In the genomic region with DNA sequence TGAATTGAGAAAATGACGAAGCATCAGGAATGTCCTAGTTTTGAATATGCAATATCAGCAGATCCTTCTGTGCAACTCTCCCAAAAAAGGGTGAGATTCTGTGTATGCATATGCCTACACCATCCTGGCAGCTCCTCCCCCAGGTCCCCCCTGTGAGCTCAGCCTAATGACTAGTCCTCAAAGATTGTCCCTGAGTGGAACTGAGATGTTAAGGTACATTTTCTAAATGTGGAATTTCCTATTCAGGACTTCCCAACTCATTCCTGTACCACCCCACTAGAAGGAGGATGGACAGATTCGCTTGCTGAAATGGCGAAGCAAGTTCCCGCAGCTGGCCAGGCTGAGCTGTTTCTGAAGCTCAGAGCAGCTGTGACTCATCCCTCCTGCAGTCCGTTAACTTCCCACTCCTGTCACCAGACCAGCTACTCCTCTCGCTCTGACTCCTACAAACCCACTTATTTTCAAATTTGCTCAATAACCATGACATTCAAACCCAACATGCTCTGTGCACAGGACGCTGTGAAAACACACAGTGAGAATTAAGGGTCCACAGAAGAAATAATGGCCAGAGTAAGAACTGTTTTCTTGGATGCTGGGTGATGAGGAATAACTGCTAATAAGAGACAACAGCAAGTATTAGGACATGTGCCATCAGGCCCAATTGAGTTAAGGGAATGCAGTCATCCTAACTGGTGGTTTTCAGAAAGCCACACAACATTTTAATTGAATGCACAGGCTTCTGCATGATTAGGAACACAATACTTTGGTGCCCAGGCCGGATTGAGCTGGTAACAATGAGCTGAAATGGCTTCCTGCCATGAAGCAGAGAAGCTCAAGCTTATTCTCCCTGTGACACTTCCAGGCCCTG, we compare ENCODE assay signal across 8 cellular contexts. TPM values are rescaled to one million over a fixed set of nuclear protein-coding genes. Genes with fewer than 3 reads are reported as not detected.
DNase-seq lines count a peak whose midpoint lies in the region; ATAC-seq and TF ChIP-seq lines count a peak whose summit lies in the region.

No MANE protein-coding gene starts in this region.

- CTCF ChIA-PET in BJ (lab: Yijun Ruan, JAX): interaction anchor here (1.4 kb wide), 1 partner anchor 12 kb away, joined by 5 read pairs; no protein-coding TSS in a partner anchor

- no peaks in the 10 kb centered on the region for H3K79me2 ChIP-seq in MM.1S (ENCODE audit: low read length)

- no peak for TF ChIP-seq CTCF in BJ (IDR thresholded peaks at IDR 0.05; ENCODE audit: insufficient read depth, low read depth, low read length)
- no peak for TF ChIP-seq CTCF in esophagus squamous epithelium (IDR thresholded peaks at IDR 0.05)
- no peak for TF ChIP-seq CTCF in MM.1S (IDR thresholded peaks at IDR 0.05; ENCODE audit: low read length)

- POLR2A ChIA-PET in BJ (lab: Charles Lee): interaction anchor here (0.6 to 1.1 kb wide), 2 partner anchors 23 to 61 kb away, joined by 3 read pairs; no protein-coding TSS in a partner anchor

- TF ChIP-seq POLR2A in esophagus squamous epithelium (IDR thresholded peaks at IDR 0.05): peak in 1 of 4 donors; percentile 18

- H3K4me2 ChIP-seq in MM.1S (ENCODE audit: low read depth, low read length): no peak overlapping the region

- H2AFZ ChIP-seq in MM.1S (ENCODE audit: low read length): no peak overlapping the region

- ATAC-seq in GM19395 (IDR thresholded peaks at IDR 0.05; ENCODE audit: unreplicated experiment): peak; percentile 98
- ATAC-seq in HG03442 (IDR thresholded peaks at IDR 0.05; ENCODE audit: unreplicated experiment): peak; percentile 96

- intact Hi-C loops in esophagus squamous epithelium (cut with DNase I): no loop called here

- H3K27me3 ChIP-seq in BJ (ENCODE audit: control insufficient read depth, insufficient read depth, low read length) (peaks cover 1% of the 10 kb centered on the region; the same call in 1 of the 2 replicates), esophagus squamous epithelium (no peaks in the 10 kb centered on the region), MM.1S (replicated peaks; ENCODE audit: insufficient read depth, low read length) (no peaks in the 10 kb centered on the region)

- H3K36me3 ChIP-seq in BJ (ENCODE audit: control insufficient read depth, insufficient read depth, low read length): no peaks in the 10 kb centered on the region
- H3K36me3 ChIP-seq in esophagus squamous epithelium: no peaks in the 10 kb centered on the region
- no peaks in the 10 kb centered on the region for H3K36me3 ChIP-seq in MM.1S (replicated peaks; ENCODE audit: insufficient read depth, low read length)

- H3K4me1 ChIP-seq in esophagus squamous epithelium (peaks cover 0 to 17% (median 10%) of the 10 kb centered on the region in 3 donors), MM.1S (ENCODE audit: low read length) (peaks cover 5% of the 10 kb centered on the region; the same call in 1 of the 2 replicates)

- no peak overlapping the region for H3K4me3 ChIP-seq in BJ (ENCODE audit: low read depth, low read length)
- peak overlapping the region in 1 of 4 donors; percentile 45 for H3K4me3 ChIP-seq in esophagus squamous epithelium
- no peak overlapping the region for H3K4me3 ChIP-seq in MM.1S (ENCODE audit: low read length)

- no peaks in the 10 kb centered on the region for H3F3A ChIP-seq in MM.1S (ENCODE audit: insufficient read depth, low read length)

- peaks cover 0 to 6% (median 0%) of the 10 kb centered on the region in 3 donors for H3K9me3 ChIP-seq in esophagus squamous epithelium
- no peaks in the 10 kb centered on the region for H3K9me3 ChIP-seq in MM.1S (replicated peaks; ENCODE audit: insufficient read depth, low read length)

- peak; percentile 40 for DNase-seq in BJ (ENCODE audit: low read depth)
- peak; percentile 25 for DNase-seq in activated CD4-positive, CD25-positive, alpha-beta regulatory T cell treated with anti-CD3 and anti-CD28 coated beads, Interleukin-2, amount 50 U/mL, for 16 hours (ENCODE audit: low read depth, low spot score)
- peak; percentile 5 for DNase-seq in esophagus squamous epithelium (lab: John Stamatoyannopoulos, UW)
- peak; percentile 69 for DNase-seq in non-pigmented ciliary epithelial cell (ENCODE audit: low read depth)
- peak; percentile 57 for DNase-seq in ureter (ENCODE audit: low spot score)
- DNase-seq in MM.1S: no peak

- no peaks in the 10 kb centered on the region for H4K20me1 ChIP-seq in MM.1S (ENCODE audit: insufficient read depth, low read length)

- 17 to 24% methylated on average over 7 to 8 of the region's 8 CpGs for WGBS in esophagus squamous epithelium, 2 donors

- H3K9ac ChIP-seq in MM.1S (ENCODE audit: low read length): no peak overlapping the region

- no peaks in the 10 kb centered on the region for H3K9me2 ChIP-seq in MM.1S (replicated peaks; ENCODE audit: insufficient read depth, low read length)

- peak overlapping the region in 3 of 4 donors; percentile 12 to 77 (median 62) for H3K27ac ChIP-seq in esophagus squamous epithelium
- H3K27ac ChIP-seq in MM.1S (ENCODE audit: low read length): no peak overlapping the region

RNA-seq across cellular contexts. Expression of a gene that starts 40.0 kb away (rescaled TPM):
- 28.3 and 28.7 TPM in 2 replicates for polyA plus RNA-seq in BJ (2011; rRNA removed)
- polyA minus RNA-seq in BJ (2011; rRNA and poly(A)+ RNA removed): 17.4 and 23.1 TPM in 2 replicates
- total RNA-seq in esophagus squamous epithelium (10 to 100 TPM; 16.6 to 30.2 (median 23.4) TPM), ureter (74.9 TPM)
